In genomic region chr10:24589265-24589664, GRCh38 we compare ENCODE assay signal across 28 cellular contexts.
"Had no signal": no experiment of that assay in that cellular context is flagged by ENCODE, and none has a peak within 500 bp of the region (broad histone marks: within the 10 kb centered on the region; RNA-seq: fewer than 3 reads in every experiment).

No MANE protein-coding gene starts in this region.

- H3K4me3 ChIP-seq: coronary artery, gastrocnemius medialis, heart right ventricle, lung, neural progenitor cell, prostate gland, right atrium auricular region, smooth muscle cell, thoracic aorta, tibial nerve, upper lobe of left lung had no signal

- H3K27ac ChIP-seq: coronary artery, epithelial cell of prostate, gastrocnemius medialis, heart right ventricle, neural progenitor cell, parathyroid adenoma, prostate gland, right atrium auricular region, thoracic aorta, tibial nerve, upper lobe of left lung had no signal

- DNase-seq: effector CD8-positive, alpha-beta T cell; endodermal cell; foreskin fibroblast; gastrocnemius medialis; glutamatergic neuron; heart right ventricle; mesenchymal stem cell; naive thymus-derived CD4-positive, alpha-beta T cell; stimulated activated CD4-positive, alpha-beta T cell treated with anti-CD3 and anti-CD28 coated beads, Interleukin-12 subunit alpha, Interleukin-12 subunit beta, amount 100 ng/mL, for 4 hours; stimulated activated CD4-positive, alpha-beta T cell treated with anti-CD3 and anti-CD28 coated beads, Interleukin-1b, Interleukin-23, amount 100 ng/mL, for 48 hours; stimulated activated CD4-positive, alpha-beta T cell treated with anti-CD3 and anti-CD28 coated beads, Interleukin-4, amount 100 ng/mL, for 1 hour; stimulated activated CD8-positive, alpha-beta memory T cell treated with anti-CD3 and anti-CD28 coated beads, Interleukin-4, amount 100 ng/mL, for 48 hours; stimulated activated naive CD4-positive, alpha-beta T cell; stimulated activated naive CD8-positive, alpha-beta T cell treated with anti-CD3 and anti-CD28 coated beads, Interleukin-15, amount 100 ng/mL, for 72 hours; upper lobe of left lung had no signal

- H3K27me3 ChIP-seq: gastrocnemius medialis, heart right ventricle, neural progenitor cell, right atrium auricular region, tibial nerve, upper lobe of left lung had no signal

- ATAC-seq: esophagus mucosa; gastrocnemius medialis; heart right ventricle; left lobe of liver; naive thymus-derived CD4-positive, alpha-beta T cell; sciatic nerve; stimulated activated naive CD8-positive, alpha-beta T cell treated with anti-CD3 and anti-CD28 coated beads, Interleukin-15, amount 100 ng/mL, for 72 hours had no signal
